Comparison of ENCODE assay signal across 1 cellular context in genomic region chr10:130128922-130129321, GRCh38.
TF ChIP-seq lines count a peak whose summit lies in the region.

No MANE protein-coding gene starts in this region.

TF ChIP-seq in WTC11, 78 proteins besides CTCF, POLR2A, EP300 and RAD21 (continued from another document):
- TF ChIP-seq, protein P1, sequence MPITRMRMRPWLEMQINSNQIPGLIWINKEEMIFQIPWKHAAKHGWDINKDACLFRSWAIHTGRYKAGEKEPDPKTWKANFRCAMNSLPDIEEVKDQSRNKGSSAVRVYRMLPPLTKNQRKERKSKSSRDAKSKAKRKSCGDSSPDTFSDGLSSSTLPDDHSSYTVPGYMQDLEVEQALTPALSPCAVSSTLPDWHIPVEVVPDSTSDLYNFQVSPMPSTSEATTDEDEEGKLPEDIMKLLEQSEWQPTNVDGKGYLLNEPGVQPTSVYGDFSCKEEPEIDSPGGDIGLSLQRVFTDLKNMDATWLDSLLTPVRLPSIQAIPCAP (CRISPR knock-in tag; IDR thresholded peaks at IDR 0.05) = no peak
- TF ChIP-seq, protein P2, sequence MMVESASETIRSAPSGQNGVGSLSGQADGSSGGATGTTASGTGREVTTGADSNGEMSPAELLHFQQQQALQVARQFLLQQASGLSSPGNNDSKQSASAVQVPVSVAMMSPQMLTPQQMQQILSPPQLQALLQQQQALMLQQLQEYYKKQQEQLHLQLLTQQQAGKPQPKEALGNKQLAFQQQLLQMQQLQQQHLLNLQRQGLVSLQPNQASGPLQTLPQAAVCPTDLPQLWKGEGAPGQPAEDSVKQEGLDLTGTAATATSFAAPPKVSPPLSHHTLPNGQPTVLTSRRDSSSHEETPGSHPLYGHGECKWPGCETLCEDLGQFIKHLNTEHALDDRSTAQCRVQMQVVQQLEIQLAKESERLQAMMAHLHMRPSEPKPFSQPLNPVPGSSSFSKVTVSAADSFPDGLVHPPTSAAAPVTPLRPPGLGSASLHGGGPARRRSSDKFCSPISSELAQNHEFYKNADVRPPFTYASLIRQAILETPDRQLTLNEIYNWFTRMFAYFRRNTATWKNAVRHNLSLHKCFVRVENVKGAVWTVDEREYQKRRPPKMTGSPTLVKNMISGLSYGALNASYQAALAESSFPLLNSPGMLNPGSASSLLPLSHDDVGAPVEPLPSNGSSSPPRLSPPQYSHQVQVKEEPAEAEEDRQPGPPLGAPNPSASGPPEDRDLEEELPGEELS (CRISPR knock-in tag; IDR thresholded peaks at IDR 0.05) = no peak
- TF ChIP-seq ZNF263 (CRISPR knock-in tag; IDR thresholded peaks at IDR 0.05; ENCODE audit: low read depth) (no peak), ZNF219 (CRISPR knock-in tag; IDR thresholded peaks at IDR 0.05; ENCODE audit: borderline replicate concordance) (no peak), GTF2I (CRISPR knock-in tag; conservative IDR thresholded peaks at IDR 0.05) (no peak), ERG (CRISPR knock-in tag; IDR thresholded peaks at IDR 0.05) (no peak), ZNF416 (CRISPR knock-in tag; IDR thresholded peaks at IDR 0.05) (no peak), ESRRA (CRISPR knock-in tag; IDR thresholded peaks at IDR 0.05; ENCODE audit: borderline replicate concordance) (no peak), ZNF671 (CRISPR knock-in tag; IDR thresholded peaks at IDR 0.05) (no peak), NFE2L1 (CRISPR knock-in tag; IDR thresholded peaks at IDR 0.05) (no peak), TEAD4 (CRISPR knock-in tag; IDR thresholded peaks at IDR 0.05) (no peak), E2F1 (CRISPR knock-in tag; IDR thresholded peaks at IDR 0.05) (no peak), JUN (CRISPR knock-in tag; IDR thresholded peaks at IDR 0.05) (no peak)
- TF ChIP-seq, protein P3, sequence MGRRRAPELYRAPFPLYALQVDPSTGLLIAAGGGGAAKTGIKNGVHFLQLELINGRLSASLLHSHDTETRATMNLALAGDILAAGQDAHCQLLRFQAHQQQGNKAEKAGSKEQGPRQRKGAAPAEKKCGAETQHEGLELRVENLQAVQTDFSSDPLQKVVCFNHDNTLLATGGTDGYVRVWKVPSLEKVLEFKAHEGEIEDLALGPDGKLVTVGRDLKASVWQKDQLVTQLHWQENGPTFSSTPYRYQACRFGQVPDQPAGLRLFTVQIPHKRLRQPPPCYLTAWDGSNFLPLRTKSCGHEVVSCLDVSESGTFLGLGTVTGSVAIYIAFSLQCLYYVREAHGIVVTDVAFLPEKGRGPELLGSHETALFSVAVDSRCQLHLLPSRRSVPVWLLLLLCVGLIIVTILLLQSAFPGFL (CRISPR knock-in tag; IDR thresholded peaks at IDR 0.05; ENCODE audit: borderline replicate concordance) = no peak
- TF ChIP-seq, protein P4, sequence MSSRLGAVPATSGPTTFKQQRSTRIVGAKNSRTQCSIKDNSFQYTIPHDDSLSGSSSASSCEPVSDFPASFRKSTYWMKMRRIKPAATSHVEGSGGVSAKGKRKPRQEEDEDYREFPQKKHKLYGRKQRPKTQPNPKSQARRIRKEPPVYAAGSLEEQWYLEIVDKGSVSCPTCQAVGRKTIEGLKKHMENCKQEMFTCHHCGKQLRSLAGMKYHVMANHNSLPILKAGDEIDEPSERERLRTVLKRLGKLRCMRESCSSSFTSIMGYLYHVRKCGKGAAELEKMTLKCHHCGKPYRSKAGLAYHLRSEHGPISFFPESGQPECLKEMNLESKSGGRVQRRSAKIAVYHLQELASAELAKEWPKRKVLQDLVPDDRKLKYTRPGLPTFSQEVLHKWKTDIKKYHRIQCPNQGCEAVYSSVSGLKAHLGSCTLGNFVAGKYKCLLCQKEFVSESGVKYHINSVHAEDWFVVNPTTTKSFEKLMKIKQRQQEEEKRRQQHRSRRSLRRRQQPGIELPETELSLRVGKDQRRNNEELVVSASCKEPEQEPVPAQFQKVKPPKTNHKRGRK (CRISPR knock-in tag; IDR thresholded peaks at IDR 0.05; ENCODE audit: borderline replicate concordance) = no peak
- TF ChIP-seq, protein P5, sequence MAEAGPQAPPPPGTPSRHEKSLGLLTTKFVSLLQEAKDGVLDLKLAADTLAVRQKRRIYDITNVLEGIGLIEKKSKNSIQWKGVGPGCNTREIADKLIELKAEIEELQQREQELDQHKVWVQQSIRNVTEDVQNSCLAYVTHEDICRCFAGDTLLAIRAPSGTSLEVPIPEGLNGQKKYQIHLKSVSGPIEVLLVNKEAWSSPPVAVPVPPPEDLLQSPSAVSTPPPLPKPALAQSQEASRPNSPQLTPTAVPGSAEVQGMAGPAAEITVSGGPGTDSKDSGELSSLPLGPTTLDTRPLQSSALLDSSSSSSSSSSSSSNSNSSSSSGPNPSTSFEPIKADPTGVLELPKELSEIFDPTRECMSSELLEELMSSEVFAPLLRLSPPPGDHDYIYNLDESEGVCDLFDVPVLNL (CRISPR knock-in tag; IDR thresholded peaks at IDR 0.05; ENCODE audit: borderline replicate concordance, low read depth) = no peak
- TF ChIP-seq, protein P6, sequence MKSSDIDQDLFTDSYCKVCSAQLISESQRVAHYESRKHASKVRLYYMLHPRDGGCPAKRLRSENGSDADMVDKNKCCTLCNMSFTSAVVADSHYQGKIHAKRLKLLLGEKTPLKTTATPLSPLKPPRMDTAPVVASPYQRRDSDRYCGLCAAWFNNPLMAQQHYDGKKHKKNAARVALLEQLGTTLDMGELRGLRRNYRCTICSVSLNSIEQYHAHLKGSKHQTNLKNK (CRISPR knock-in tag; IDR thresholded peaks at IDR 0.05) = no peak
